In the genomic region with DNA sequence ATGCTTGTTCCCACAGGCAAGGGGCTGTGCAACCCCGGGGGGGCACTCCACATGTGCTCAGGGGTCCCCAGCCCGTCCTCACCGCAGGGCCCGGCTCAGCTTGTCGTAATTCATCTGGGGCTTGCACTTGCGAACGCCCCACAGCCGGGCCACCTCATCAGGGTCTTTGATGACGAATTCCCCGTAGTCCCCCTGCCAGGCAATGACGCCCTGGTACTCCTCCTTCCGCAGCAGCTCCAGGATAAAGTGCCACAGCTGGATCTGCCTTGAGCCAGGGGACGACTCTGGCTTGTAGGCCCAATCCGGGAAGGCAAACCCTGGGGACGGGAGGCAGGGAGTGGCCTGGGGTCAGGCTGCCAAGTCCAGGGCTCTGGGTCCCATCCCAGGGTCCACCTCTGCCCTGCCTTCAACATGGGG, we compare ENCODE assay signal across 2 cellular contexts.
TF ChIP-seq lines count a peak whose summit lies in the region.

No MANE protein-coding gene starts in this region.

TF ChIP-seq in endothelial cell of umbilical vein, 7 proteins besides CTCF, POLR2A, EP300 and RAD21:
- TF ChIP-seq, protein P1, sequence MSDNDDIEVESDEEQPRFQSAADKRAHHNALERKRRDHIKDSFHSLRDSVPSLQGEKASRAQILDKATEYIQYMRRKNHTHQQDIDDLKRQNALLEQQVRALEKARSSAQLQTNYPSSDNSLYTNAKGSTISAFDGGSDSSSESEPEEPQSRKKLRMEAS (IDR thresholded peaks at IDR 0.05; ENCODE audit: insufficient read depth, insufficient read length): no peak
- TF ChIP-seq FOS (IDR thresholded peaks at IDR 0.05; ENCODE audit: borderline replicate concordance, insufficient read depth, low read length): no peak
- no peak for TF ChIP-seq JUN (IDR thresholded peaks at IDR 0.05; ENCODE audit: borderline replicate concordance, insufficient read depth, insufficient read length, low read depth)
- no peak for TF ChIP-seq GATA2 (IDR thresholded peaks at IDR 0.05; ENCODE audit: insufficient read depth, insufficient read length, low read depth, low read length)
- no peak for TF ChIP-seq MYC (IDR thresholded peaks at IDR 0.05; ENCODE audit: low read depth, low read length)
- TF ChIP-seq POLR2AphosphoS5 (IDR thresholded peaks at IDR 0.05; ENCODE audit: insufficient read depth, low read depth, low read length): no peak
- no peak for TF ChIP-seq EZH2 (IDR thresholded peaks at IDR 0.05; ENCODE audit: borderline replicate concordance, low read depth, low read length, severe bottlenecking)

TF ChIP-seq in GM12891, 5 proteins besides CTCF, POLR2A, EP300 and RAD21:
- no peak for TF ChIP-seq SPI1 (IDR thresholded peaks at IDR 0.05; ENCODE audit: low read depth, low read length)
- TF ChIP-seq PAX5 (IDR thresholded peaks at IDR 0.05; ENCODE audit: insufficient read depth, low read length, severe bottlenecking): no peak
